ENCODE assay signal across 1 cellular context in the genomic region with DNA sequence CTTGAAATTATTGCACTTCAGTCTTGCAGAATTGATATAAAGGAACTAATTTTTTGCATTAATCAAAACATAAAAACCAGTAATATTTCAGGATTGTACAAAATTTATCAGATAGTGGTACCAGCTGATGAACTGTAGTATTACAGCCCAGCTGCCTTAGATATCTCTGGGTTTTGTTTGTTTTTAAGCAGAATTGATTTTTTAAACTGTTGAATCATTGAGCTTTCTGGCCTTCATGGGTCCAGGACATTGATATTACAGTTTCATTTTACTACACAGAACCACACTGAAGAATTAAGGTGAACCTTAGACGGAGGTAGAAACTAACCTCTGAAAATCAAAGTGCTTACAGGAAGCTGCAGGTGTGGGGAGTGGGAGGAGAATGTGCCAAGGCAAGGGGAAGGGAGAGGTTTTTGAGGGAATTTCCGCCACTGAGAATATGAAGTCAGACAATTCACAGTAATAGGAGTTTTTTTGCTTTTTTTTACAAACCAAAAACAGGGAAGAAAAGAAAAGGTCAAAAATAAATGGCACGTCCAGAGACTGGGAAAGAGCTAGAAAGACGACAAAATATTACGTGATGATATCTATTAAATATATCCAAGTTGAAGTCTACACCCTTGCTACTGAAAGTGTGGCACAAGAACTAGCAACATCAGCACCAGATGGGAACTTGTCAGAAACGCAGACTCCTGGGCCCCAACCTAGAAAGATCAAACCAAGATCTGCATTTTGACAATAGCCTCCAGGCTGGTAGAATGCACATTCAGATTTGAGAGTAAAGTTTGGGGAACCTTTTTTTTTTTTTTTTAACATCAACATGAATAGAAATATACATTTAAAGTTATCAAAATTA.
TF ChIP-seq lines count a peak whose summit lies in the region.

No MANE protein-coding gene starts in this region.

TF ChIP-seq in WTC11, 78 proteins besides CTCF, POLR2A, EP300 and RAD21 (continued from another document):
- TF ChIP-seq ZNF425 (CRISPR knock-in tag; conservative IDR thresholded peaks at IDR 0.05) (no peak), NR2C2 (CRISPR knock-in tag; IDR thresholded peaks at IDR 0.05) (no peak)
